8 cellular contexts compared by ENCODE assay signal in the genomic region with DNA sequence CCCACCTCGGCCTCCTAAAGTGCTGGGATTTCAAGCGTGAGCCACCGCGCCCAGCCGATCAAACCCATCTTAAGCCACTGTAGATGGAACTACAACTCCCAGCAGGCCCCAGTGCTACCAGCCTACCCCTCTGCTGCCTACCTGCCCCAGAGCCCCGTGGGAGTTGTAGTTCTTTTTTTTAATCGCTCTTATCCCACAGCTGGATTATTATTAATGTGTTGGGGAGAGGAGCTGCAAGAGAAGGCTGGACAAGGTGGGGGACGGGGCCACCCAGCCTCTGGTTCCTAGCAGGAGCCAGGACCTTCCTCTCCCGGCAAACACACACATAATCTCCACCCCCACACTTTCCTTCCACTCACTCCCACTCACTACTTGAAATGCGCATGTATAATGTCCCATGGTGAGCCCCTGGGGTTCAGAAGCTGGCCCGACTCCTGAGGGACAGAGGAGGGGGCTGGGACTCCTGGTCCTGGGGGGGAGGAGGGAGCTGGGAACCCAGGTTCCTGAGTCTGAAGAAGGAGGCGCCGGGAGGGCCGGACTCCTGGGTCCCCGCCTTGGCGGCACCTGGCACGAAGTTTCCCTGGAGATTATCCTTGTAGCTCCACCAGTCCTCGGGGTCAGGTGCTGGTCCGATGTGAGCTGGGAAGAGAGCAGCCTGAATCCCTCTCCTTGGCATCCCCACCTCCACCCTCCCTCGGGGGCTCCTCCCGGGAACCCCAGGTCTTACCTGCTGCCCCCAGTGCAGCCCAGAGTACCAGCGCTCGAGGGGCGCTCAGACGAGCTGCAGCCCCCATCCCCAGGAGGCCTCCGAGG. TPM values are rescaled to one million over a fixed set of nuclear protein-coding genes. Genes with fewer than 3 reads are reported as not detected.
A peak's percentile ranks its signal among the peaks of the same experiment; 100 is the strongest.
DNase-seq lines count a peak whose midpoint lies in the region; ATAC-seq and TF ChIP-seq lines count a peak whose summit lies in the region.

No MANE protein-coding gene starts in this region.

- H3K36me3 ChIP-seq in BLaER1 (no peaks in the 10 kb centered on the region), HEK293 (ENCODE audit: control insufficient read depth in 2 of 2, insufficient read depth in 1 of 2, low read length in 2 of 2) (no peaks in the 10 kb centered on the region)

- no peak for ATAC-seq in GM18858 (IDR thresholded peaks at IDR 0.05; ENCODE audit: unreplicated experiment)

- H3K4me1 ChIP-seq in BLaER1, result peaks cover 61% of the 10 kb centered on the region
- peaks cover 9% of the 10 kb centered on the region for H3K4me1 ChIP-seq in HEK293 (ENCODE audit: control insufficient read depth, insufficient read depth, low read length)

- intact Hi-C loops in lower leg skin (cut with DNase I; ENCODE audit: low total_unique reads), result loop anchor here (10.0 kb wide), 2 partner anchors 140 to 190 kb away; a partner anchor contains a TSS

- H3K9me3 ChIP-seq in BLaER1 (no peaks in the 10 kb centered on the region), HEK293 (ENCODE audit: control insufficient read depth, insufficient read depth, low read depth, low read length) (no peaks in the 10 kb centered on the region)

- TF ChIP-seq CTCF in HEK293 (tag by site-specific recombination; IDR thresholded peaks at IDR 0.05) (no peak), lower leg skin (IDR thresholded peaks at IDR 0.05) (no peak)

- H3K27ac ChIP-seq in BLaER1 (peak overlapping the region; percentile 89), HEK293 (ENCODE audit: extremely low read depth, low read depth, low read length) (peak overlapping the region; percentile 70; the same call in 1 of the 2 replicates)

- no peak for TF ChIP-seq POLR2A in lower leg skin (IDR thresholded peaks at IDR 0.05)

- H3K4me2 ChIP-seq in BLaER1, result peak overlapping the region; percentile 99

- WGBS in lower leg skin, 2 donors, result 5 to 7% methylated on average over 26 of the region's 26 CpGs

- peak overlapping the region; percentile 67 for H3K4me3 ChIP-seq in BLaER1
- H3K4me3 ChIP-seq in HEK293 (ENCODE audit: low read depth, low read length), result peak overlapping the region; percentile 44
- no peak overlapping the region for H3K4me3 ChIP-seq in lower leg skin (ENCODE audit: low read depth, poor library complexity, severe bottlenecking)

- POLR2A ChIA-PET in HEK293 (lab: Yijun Ruan, JAX), result interaction anchor here (0.6 to 3.9 kb wide), 24 partner anchors 8 to 355 kb away, joined by 3 to 39 read pairs (median 4); a partner anchor contains a TSS

- CTCF ChIA-PET in HEK293 (lab: Yijun Ruan, JAX), result interaction anchor here (0.6 to 3.5 kb wide), 25 partner anchors 8 to 436 kb away, joined by 3 to 30 read pairs (median 5); a partner anchor contains a TSS

- H3K9ac ChIP-seq in BLaER1, result peak overlapping the region; percentile 81

- peak; percentile 31 for DNase-seq in NCI-H524 treated with DMSO at 0.1 percent for 48 hours (lab: John Stamatoyannopoulos, UW)
- DNase-seq in activated CD4-positive, alpha-beta T cell treated with anti-CD3 and anti-CD28 coated beads, Interleukin-2, amount 50 U/mL, for 24 hours (ENCODE audit: low read depth in 1 of 2, low spot score in 1 of 2), result peak; percentile 56 to 74
- peak; percentile 80 for DNase-seq in dermis blood vessel endothelial cell
- peak; percentile 85 to 93 for DNase-seq in lower leg skin (ENCODE audit: low spot score in 2 of 2)
- DNase-seq in stimulated activated CD4-positive, alpha-beta T cell treated with anti-CD3 and anti-CD28 coated beads, Interleukin-4, amount 100 ng/mL, for 24 hours, result peak; percentile 82

- no peaks in the 10 kb centered on the region for H4K20me1 ChIP-seq in BLaER1

- H3K27me3 ChIP-seq in BLaER1, result no peaks in the 10 kb centered on the region

TF ChIP-seq in HEK293, 187 proteins besides CTCF, POLR2A, EP300 and RAD21 (continues in another document):
- TF ChIP-seq ZNF146 (tag by site-specific recombination; IDR thresholded peaks at IDR 0.05) (no peak), ZNF311 (tag by site-specific recombination; IDR thresholded peaks at IDR 0.05; ENCODE audit: borderline replicate concordance) (no peak), ZNF426 (tag by site-specific recombination; IDR thresholded peaks at IDR 0.05) (no peak), ZSCAN16 (tag by site-specific recombination; IDR thresholded peaks at IDR 0.05) (no peak), ZNF292 (tag by site-specific recombination; IDR thresholded peaks at IDR 0.05; ENCODE audit: borderline replicate concordance, low read depth) (no peak), MZF1 (tag by site-specific recombination; IDR thresholded peaks at IDR 0.05; ENCODE audit: borderline replicate concordance) (no peak), KLF10 (tag by site-specific recombination; IDR thresholded peaks at IDR 0.05) (no peak), GLIS1 (tag by site-specific recombination; IDR thresholded peaks at IDR 0.05) (peak; percentile 72), ZNF174 (tag by site-specific recombination; IDR thresholded peaks at IDR 0.05) (no peak), MYNN (tag by site-specific recombination; IDR thresholded peaks at IDR 0.05; ENCODE audit: borderline replicate concordance) (no peak), SALL2 (tag by site-specific recombination; IDR thresholded peaks at IDR 0.05; ENCODE audit: borderline replicate concordance) (no peak), ZNF621 (tag by site-specific recombination; IDR thresholded peaks at IDR 0.05) (no peak)
- TF ChIP-seq, protein P1, sequence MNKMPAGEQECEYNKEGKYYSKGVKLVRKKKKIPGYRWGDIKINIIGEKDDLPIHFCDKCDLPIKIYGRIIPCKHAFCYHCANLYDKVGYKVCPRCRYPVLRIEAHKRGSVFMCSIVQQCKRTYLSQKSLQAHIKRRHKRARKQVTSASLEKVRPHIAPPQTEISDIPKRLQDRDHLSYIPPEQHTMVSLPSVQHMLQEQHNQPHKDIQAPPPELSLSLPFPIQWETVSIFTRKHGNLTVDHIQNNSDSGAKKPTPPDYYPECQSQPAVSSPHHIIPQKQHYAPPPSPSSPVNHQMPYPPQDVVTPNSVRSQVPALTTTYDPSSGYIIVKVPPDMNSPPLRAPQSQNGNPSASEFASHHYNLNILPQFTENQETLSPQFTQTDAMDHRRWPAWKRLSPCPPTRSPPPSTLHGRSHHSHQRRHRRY (tag by site-specific recombination; IDR thresholded peaks at IDR 0.05), result no peak
- TF ChIP-seq, protein P2, sequence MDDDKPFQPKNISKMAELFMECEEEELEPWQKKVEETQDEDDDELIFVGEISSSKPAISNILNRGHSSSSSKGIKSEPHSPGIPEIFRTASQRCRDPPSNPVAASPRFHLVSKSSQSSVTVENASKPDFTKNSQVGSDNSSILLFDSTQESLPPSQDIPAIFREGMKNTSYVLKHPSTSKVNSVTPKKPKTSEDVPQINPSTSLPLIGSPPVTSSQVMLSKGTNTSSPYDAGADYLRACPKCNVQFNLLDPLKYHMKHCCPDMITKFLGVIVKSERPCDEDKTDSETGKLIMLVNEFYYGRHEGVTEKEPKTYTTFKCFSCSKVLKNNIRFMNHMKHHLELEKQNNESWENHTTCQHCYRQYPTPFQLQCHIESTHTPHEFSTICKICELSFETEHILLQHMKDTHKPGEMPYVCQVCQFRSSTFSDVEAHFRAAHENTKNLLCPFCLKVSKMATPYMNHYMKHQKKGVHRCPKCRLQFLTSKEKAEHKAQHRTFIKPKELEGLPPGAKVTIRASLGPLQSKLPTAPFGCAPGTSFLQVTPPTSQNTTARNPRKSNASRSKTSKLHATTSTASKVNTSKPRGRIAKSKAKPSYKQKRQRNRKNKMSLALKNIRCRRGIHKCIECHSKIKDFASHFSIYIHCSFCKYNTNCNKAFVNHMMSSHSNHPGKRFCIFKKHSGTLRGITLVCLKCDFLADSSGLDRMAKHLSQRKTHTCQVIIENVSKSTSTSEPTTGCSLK (tag by site-specific recombination; IDR thresholded peaks at IDR 0.05), result no peak
- TF ChIP-seq, protein P3, sequence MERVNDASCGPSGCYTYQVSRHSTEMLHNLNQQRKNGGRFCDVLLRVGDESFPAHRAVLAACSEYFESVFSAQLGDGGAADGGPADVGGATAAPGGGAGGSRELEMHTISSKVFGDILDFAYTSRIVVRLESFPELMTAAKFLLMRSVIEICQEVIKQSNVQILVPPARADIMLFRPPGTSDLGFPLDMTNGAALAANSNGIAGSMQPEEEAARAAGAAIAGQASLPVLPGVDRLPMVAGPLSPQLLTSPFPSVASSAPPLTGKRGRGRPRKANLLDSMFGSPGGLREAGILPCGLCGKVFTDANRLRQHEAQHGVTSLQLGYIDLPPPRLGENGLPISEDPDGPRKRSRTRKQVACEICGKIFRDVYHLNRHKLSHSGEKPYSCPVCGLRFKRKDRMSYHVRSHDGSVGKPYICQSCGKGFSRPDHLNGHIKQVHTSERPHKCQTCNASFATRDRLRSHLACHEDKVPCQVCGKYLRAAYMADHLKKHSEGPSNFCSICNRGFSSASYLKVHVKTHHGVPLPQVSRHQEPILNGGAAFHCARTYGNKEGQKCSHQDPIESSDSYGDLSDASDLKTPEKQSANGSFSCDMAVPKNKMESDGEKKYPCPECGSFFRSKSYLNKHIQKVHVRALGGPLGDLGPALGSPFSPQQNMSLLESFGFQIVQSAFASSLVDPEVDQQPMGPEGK (tag by site-specific recombination; IDR thresholded peaks at IDR 0.05), result peak; percentile 43

RNA-seq across cellular contexts. Expression of a gene that starts 0.9 kb away (rescaled TPM):
- total RNA-seq in dermis blood vessel endothelial cell (1.7 and 4.8 TPM in 2 replicates), lower leg skin (10 to 100 TPM in 3 of 4 donors, 1 to 10 TPM in 1; 7.3 to 37.5 (median 10.3) TPM)

RNA-seq across cellular contexts. Expression of a gene that starts 7.9 kb away (rescaled TPM):
- 1.6 and 3.1 TPM in 2 replicates for total RNA-seq in dermis blood vessel endothelial cell
- total RNA-seq in lower leg skin, result 10 to 100 TPM; 21.1 to 41.6 (median 24.8) TPM

RNA-seq across cellular contexts. Expression of a gene that starts 25.7 kb away (rescaled TPM):
- total RNA-seq in dermis blood vessel endothelial cell (8.8 and 12.6 TPM in 2 replicates), lower leg skin (1 to 10 TPM; 2.2 to 8.8 (median 6.1) TPM)

RNA-seq across cellular contexts. Expression of a gene that starts 26.1 kb away (rescaled TPM):
- 1,626 and 2,230 TPM in 2 replicates for total RNA-seq in dermis blood vessel endothelial cell
- 1,000 to 10,000 TPM; 3,252 to 5,828 (median 3,870) TPM for total RNA-seq in lower leg skin

RNA-seq across cellular contexts. Expression of a gene that starts 27.8 kb away (rescaled TPM):
- total RNA-seq in dermis blood vessel endothelial cell, result 0.05 TPM in 1 of 2 replicates, not detected in the other
- total RNA-seq in lower leg skin, result 1 to 10 TPM in 1 of 4 donors, under 1 TPM in 2, not detected in 1; 0.47 to 1.9 (median 0.58) TPM

Comparison
In these comparisons a context has a peak if more than half of its experiments do, and no peak if none do; other contexts are left out.
1. DNase-seq: peak in every context shown above with its lines; median percentile 89 in lower leg skin; 82 in stimulated activated CD4-positive, alpha-beta T cell treated with anti-CD3 and anti-CD28 coated beads, Interleukin-4, amount 100 ng/mL, for 24 hours; 80 in dermis blood vessel endothelial cell; 65 in activated CD4-positive, alpha-beta T cell treated with anti-CD3 and anti-CD28 coated beads, Interleukin-2, amount 50 U/mL, for 24 hours; 31 in NCI-H524 treated with DMSO at 0.1 percent for 48 hours.